In the genomic region with DNA sequence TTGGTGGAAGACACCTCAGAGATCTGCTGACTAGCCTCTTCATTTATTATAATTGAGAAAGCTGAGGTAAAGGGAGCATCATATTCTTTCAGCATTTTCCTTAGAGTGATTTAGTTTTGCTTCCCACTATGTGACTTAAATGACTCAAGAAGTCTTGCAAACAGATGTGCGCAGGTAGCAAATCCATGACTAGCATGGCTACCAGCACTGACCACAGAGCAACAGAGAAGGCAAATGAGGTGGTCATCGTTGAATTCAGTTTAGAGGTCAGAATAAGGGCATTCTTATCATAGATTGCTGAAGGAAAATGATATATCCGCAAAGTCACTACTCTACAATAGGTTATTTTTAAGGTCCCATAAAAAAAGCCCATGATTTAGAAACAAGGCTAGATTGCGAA, we compare ENCODE assay signal across 17 cellular contexts.
DNase-seq lines count a peak whose midpoint lies in the region; ATAC-seq and TF ChIP-seq lines count a peak whose summit lies in the region.
"Had no signal": no experiment of that assay in that cellular context is flagged by ENCODE, and none has a peak within 500 bp of the region (broad histone marks: within the 10 kb centered on the region; RNA-seq: fewer than 3 reads in every experiment).

No MANE protein-coding gene starts in this region.

- H3K9me3 ChIP-seq in Loucy (ENCODE audit: insufficient read depth, low read depth, low read length) (no peaks in the 10 kb centered on the region), neural progenitor cell (ENCODE audit: low read depth) (no peaks in the 10 kb centered on the region)
- H3K9me3 ChIP-seq: lower lobe of right lung, sigmoid colon, tibial nerve had no signal

- peaks cover 71 to 72% of the 10 kb centered on the region in 2 donors for H3K4me1 Mint-ChIP-seq in natural killer cell treated with Interleukin-12 subunit alpha and Interleukin-12 subunit beta and Interleukin-15 and Interleukin-18, amount 100 ng/mL, for 72 hours (ENCODE audit: low read depth in 2 of 2)
- H3K4me1 Mint-ChIP-seq in neural progenitor cell = peaks cover 2% of the 10 kb centered on the region

- H3K79me2 ChIP-seq in Loucy (ENCODE audit: insufficient read depth, low read length) (no peaks in the 10 kb centered on the region), neural progenitor cell (ENCODE audit: low read depth) (no peaks in the 10 kb centered on the region)
- H3K79me2 ChIP-seq: hepatocyte had no signal

- peaks cover 10% of the 10 kb centered on the region for H3K36me3 Mint-ChIP-seq in natural killer cell treated with Interleukin-12 subunit alpha and Interleukin-12 subunit beta and Interleukin-15 and Interleukin-18, amount 100 ng/mL, for 72 hours
- H3K36me3 Mint-ChIP-seq in neural progenitor cell = no peaks in the 10 kb centered on the region

- H4K20me1 ChIP-seq in Loucy (ENCODE audit: insufficient read depth, low read length, poor library complexity, severe bottlenecking) (no peaks in the 10 kb centered on the region), neural progenitor cell (ENCODE audit: low read depth) (no peaks in the 10 kb centered on the region)

- DNase-seq in GM12864 (ENCODE audit: low read depth) (peak; percentile 47), lower leg skin (ENCODE audit: low spot score in 2 of 2) (no peak), OCI-M2 (lab: John Stamatoyannopoulos, UW; ENCODE audit: unreplicated experiment) (no peak), neural progenitor cell (ENCODE audit: low spot score) (no peak), retina (no peak)
- DNase-seq in natural killer cell treated with Interleukin-12 subunit alpha and Interleukin-12 subunit beta and Interleukin-15 and Interleukin-18, amount 100 ng/mL, for 72 hours (ENCODE audit: low spot score) = no peak
- DNase-seq: brain microvascular endothelial cell, lower lobe of right lung, NCI-H2107, sigmoid colon had no signal

- no peak overlapping the region for H3K27ac ChIP-seq in neural progenitor cell
- H3K27ac ChIP-seq: brain microvascular endothelial cell, hepatocyte, lower lobe of right lung, tibial nerve had no signal

- H3K4me1 ChIP-seq in Loucy (ENCODE audit: insufficient read depth, low read length, poor library complexity, severe bottlenecking) (peaks cover 67% of the 10 kb centered on the region), neural progenitor cell (peaks cover 5% of the 10 kb centered on the region)
- H3K4me1 ChIP-seq: tibial nerve had no signal

- peak; percentile 28 for ATAC-seq in GM19035 (IDR thresholded peaks at IDR 0.05; ENCODE audit: unreplicated experiment)
- no peak for ATAC-seq in natural killer cell treated with Interleukin-12 subunit alpha and Interleukin-12 subunit beta and Interleukin-15 and Interleukin-18, amount 100 ng/mL, for 72 hours
- ATAC-seq: Right ventricle myocardium inferior had no signal

- H3K4me3 ChIP-seq in GM12864 (ENCODE audit: low read depth, low read length) (no peak overlapping the region), Loucy (ENCODE audit: low read length, poor library complexity, severe bottlenecking) (peak overlapping the region; percentile 43), lower leg skin (ENCODE audit: low read depth, poor library complexity, severe bottlenecking) (no peak overlapping the region), neural progenitor cell (no peak overlapping the region)
- H3K4me3 ChIP-seq: hepatocyte, lower lobe of right lung, sigmoid colon, tibial nerve had no signal

- peak overlapping the region; percentile 62 for H3K4me2 ChIP-seq in Loucy (ENCODE audit: low read depth, low read length, poor library complexity, severe bottlenecking)
- no peak overlapping the region for H3K4me2 ChIP-seq in neural progenitor cell

- no peak for TF ChIP-seq POLR2A in lower leg skin (IDR thresholded peaks at IDR 0.05)

- WGBS in lower leg skin, 2 donors = 96 to 99% methylated on average over 4 of the region's 4 CpGs

- peak overlapping the region; percentile 65 to 99 for H3K27ac Mint-ChIP-seq in natural killer cell treated with Interleukin-12 subunit alpha and Interleukin-12 subunit beta and Interleukin-15 and Interleukin-18, amount 100 ng/mL, for 72 hours
- H3K27ac Mint-ChIP-seq in neural progenitor cell = no peak overlapping the region

- peak overlapping the region; percentile 58 for H3K4me3 Mint-ChIP-seq in natural killer cell treated with Interleukin-12 subunit alpha and Interleukin-12 subunit beta and Interleukin-15 and Interleukin-18, amount 100 ng/mL, for 72 hours
- H3K4me3 Mint-ChIP-seq in neural progenitor cell = no peak overlapping the region
- H3K4me3 Mint-ChIP-seq: activated CD4-positive, alpha-beta memory T cell treated with anti-CD3 and anti-CD28 coated beads, Interleukin-2, amount 10 ng/mL, durations not matched to agents 7 days and 5 days; stimulated activated naive B cell treated with anti-CD40 and anti-IgM and Interleukin-4, amounts not matched to agents 10 μg/mL and 1 μg/mL and 100 μg/mL, for 72 hours had no signal

- H3K9me3 Mint-ChIP-seq in natural killer cell treated with Interleukin-12 subunit alpha and Interleukin-12 subunit beta and Interleukin-15 and Interleukin-18, amount 100 ng/mL, for 72 hours = peaks cover 3% of the 10 kb centered on the region
- no peaks in the 10 kb centered on the region for H3K9me3 Mint-ChIP-seq in neural progenitor cell

- TF ChIP-seq CTCF in GM12864 (IDR thresholded peaks at IDR 0.05; ENCODE audit: low read depth, low read length, missing control alignments) = no peak
- TF ChIP-seq CTCF in Loucy (conservative IDR thresholded peaks at IDR 0.05; ENCODE audit: low read length) = no peak
- no peak for TF ChIP-seq CTCF in lower leg skin (IDR thresholded peaks at IDR 0.05)
- TF ChIP-seq CTCF in neural progenitor cell (IDR thresholded peaks at IDR 0.05) = no peak

- no peak overlapping the region for H3K9ac ChIP-seq in Loucy (ENCODE audit: low read depth, low read length, poor library complexity, severe bottlenecking)
- H3K9ac ChIP-seq in neural progenitor cell = no peak overlapping the region

- H3K27me3 ChIP-seq in Loucy (ENCODE audit: insufficient read depth, low read length, poor library complexity, severe bottlenecking) (no peaks in the 10 kb centered on the region), neural progenitor cell (no peaks in the 10 kb centered on the region)
- H3K27me3 ChIP-seq: brain microvascular endothelial cell, hepatocyte, sigmoid colon, tibial nerve had no signal

- H2AFZ ChIP-seq in Loucy (ENCODE audit: low read length) = no peak overlapping the region
- no peak overlapping the region for H2AFZ ChIP-seq in neural progenitor cell (replicated peaks)

- H3K36me3 ChIP-seq in Loucy (ENCODE audit: insufficient read depth, low read length) = no peaks in the 10 kb centered on the region
- H3K36me3 ChIP-seq in neural progenitor cell = no peaks in the 10 kb centered on the region
- H3K36me3 ChIP-seq: brain microvascular endothelial cell, lower lobe of right lung, sigmoid colon, tibial nerve had no signal

- no peaks in the 10 kb centered on the region for H3K27me3 Mint-ChIP-seq in natural killer cell treated with Interleukin-12 subunit alpha and Interleukin-12 subunit beta and Interleukin-15 and Interleukin-18, amount 100 ng/mL, for 72 hours
- H3K27me3 Mint-ChIP-seq in neural progenitor cell (ENCODE audit: insufficient read depth, low read depth) = no peaks in the 10 kb centered on the region

- peaks cover 11% of the 10 kb centered on the region for H3F3A ChIP-seq in Loucy (ENCODE audit: low read depth)
- no peaks in the 10 kb centered on the region for H3F3A ChIP-seq in neural progenitor cell (ENCODE audit: low read depth)

- intact Hi-C loops in lower leg skin (cut with DNase I; ENCODE audit: low total_unique reads) = no loop called here

- no peaks in the 10 kb centered on the region for H3K9me2 ChIP-seq in Loucy (replicated peaks; ENCODE audit: low read depth, low read length)
